Comparison of ENCODE assay signal across 8 cellular contexts in the genomic region with DNA sequence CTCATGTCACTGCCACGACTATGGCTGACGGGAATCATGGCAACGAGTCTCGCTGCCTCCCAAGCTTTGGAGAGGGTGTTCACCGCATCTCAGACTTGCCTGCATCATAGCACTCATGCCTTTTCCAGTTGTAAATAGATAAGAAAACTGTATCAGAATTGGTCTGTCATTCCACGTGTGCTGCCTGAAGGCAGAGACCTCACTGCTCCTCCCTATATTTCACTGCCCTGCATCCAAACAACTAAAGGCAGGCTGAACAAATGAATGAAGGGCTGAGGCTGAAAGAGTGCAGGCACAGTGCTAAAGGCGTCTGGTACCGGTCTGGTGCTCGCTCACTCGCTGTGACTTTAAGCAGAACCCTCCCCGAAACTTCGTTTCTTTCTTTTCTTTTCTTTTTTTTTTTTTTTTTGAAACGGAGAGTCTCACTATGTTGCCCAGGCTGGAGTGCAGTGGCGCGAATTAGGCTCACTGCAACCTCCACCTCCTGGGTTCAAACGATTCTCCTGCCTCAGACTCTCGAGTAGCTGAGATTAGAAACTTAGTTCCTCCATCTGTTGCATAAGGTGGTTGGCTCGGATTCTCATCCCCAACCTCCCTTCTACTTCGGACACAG. TPM values are rescaled to one million over a fixed set of nuclear protein-coding genes. Genes with fewer than 3 reads are reported as not detected.
DNase-seq lines count a peak whose midpoint lies in the region; ATAC-seq and TF ChIP-seq lines count a peak whose summit lies in the region.

No MANE protein-coding gene starts in this region.

- no peak for ATAC-seq in HG03565 (IDR thresholded peaks at IDR 0.05; ENCODE audit: unreplicated experiment)

- peaks cover 5% of the 10 kb centered on the region for H3K36me3 ChIP-seq in HUES6 (ENCODE audit: control insufficient read depth, insufficient read depth, low read length)
- no peaks in the 10 kb centered on the region for H3K36me3 ChIP-seq in breast epithelium
- H3K36me3 ChIP-seq in mesodermal cell (ENCODE audit: control insufficient read depth, insufficient read depth, low read length) = peaks cover 1% of the 10 kb centered on the region

- H3K4me3 ChIP-seq in HUES6 (ENCODE audit: low read depth, low read length) = peak overlapping the region; percentile 96
- peak overlapping the region; percentile 52 to 80 (median 79) for H3K4me3 ChIP-seq in breast epithelium
- peak overlapping the region; percentile 82 for H3K4me3 ChIP-seq in mesodermal cell (ENCODE audit: extremely low read depth, insufficient read depth, low read length, poor library complexity, severe bottlenecking)

- H3K9me3 ChIP-seq in HUES6 (ENCODE audit: control insufficient read depth, insufficient read depth, low read depth, low read length) (no peaks in the 10 kb centered on the region), breast epithelium (no peaks in the 10 kb centered on the region), mesodermal cell (ENCODE audit: control insufficient read depth, low read length) (no peaks in the 10 kb centered on the region)

- TF ChIP-seq POLR2A in breast epithelium (IDR thresholded peaks at IDR 0.05) = no peak

- H3K27me3 ChIP-seq in HUES6 (ENCODE audit: control insufficient read depth, insufficient read depth, low read length) (no peaks in the 10 kb centered on the region), breast epithelium (no peaks in the 10 kb centered on the region)

- WGBS in mesodermal cell (ENCODE audit: insufficient coverage in 2 of 2), 2 experiments = 17 to 20% methylated on average over 13 to 16 of the region's 19 CpGs

- intact Hi-C loops in breast epithelium (cut with DNase I; ENCODE audit: low total_unique reads) = no loop called here

- H3K9ac ChIP-seq in HUES6 (ENCODE audit: low read length) = peak overlapping the region; percentile 79

- H3K4me1 ChIP-seq in HUES6 (ENCODE audit: control insufficient read depth, insufficient read depth, low read length) (peaks cover 4% of the 10 kb centered on the region; the same call in 1 of the 2 replicates), breast epithelium (peaks cover 5 to 9% of the 10 kb centered on the region in 2 donors), mesodermal cell (ENCODE audit: control insufficient read depth, insufficient read depth, low read length, poor library complexity, severe bottlenecking) (no peaks in the 10 kb centered on the region)

- no peak overlapping the region for H3K27ac ChIP-seq in HUES6 (ENCODE audit: low read depth, low read length)
- peak overlapping the region; percentile 41 to 62 for H3K27ac ChIP-seq in breast epithelium
- H3K27ac ChIP-seq in mesodermal cell (ENCODE audit: low read depth, low read length, severe bottlenecking) = no peak overlapping the region

- no peak for TF ChIP-seq CTCF in breast epithelium (IDR thresholded peaks at IDR 0.05)

- DNase-seq in NCI-H748 (lab: John Stamatoyannopoulos, UW; ENCODE audit: unreplicated experiment) (peak; percentile 33), NCI-H748 treated with DMSO at 0.1 percent for 48 hours (lab: John Stamatoyannopoulos, UW) (no peak), breast epithelium (ENCODE audit: low spot score in 2 of 2) (no peak), NCI-H1105 treated with DMSO at 0.1 percent for 48 hours (lab: John Stamatoyannopoulos, UW) (no peak), T1000 (lab: John Stamatoyannopoulos, UW) (no peak)

RNA-seq across cellular contexts. Expression of a gene that starts 0.5 kb away (rescaled TPM):
- 10 to 100 TPM; 26.9 to 28.8 (median 28.8) TPM for total RNA-seq in breast epithelium
- 27.6 TPM for polyA plus RNA-seq in mesodermal cell (2013, experiment 1 of 2)
- polyA plus RNA-seq in mesodermal cell (2013, experiment 2 of 2) = 27.2 TPM

RNA-seq across cellular contexts. Expression of a gene that starts 25.3 kb away (rescaled TPM):
- total RNA-seq in breast epithelium = 10 to 100 TPM; 32.8 to 45.8 (median 33.4) TPM
- 32.6 TPM for polyA plus RNA-seq in mesodermal cell (2013, experiment 1 of 2)
- 24.7 TPM for polyA plus RNA-seq in mesodermal cell (2013, experiment 2 of 2)

RNA-seq across cellular contexts. Expression of a gene that starts 26.2 kb away (rescaled TPM):
- 100 to 1,000 TPM in 1 of 3 donors, 10 to 100 TPM in 2; 74.1 to 115 (median 77.1) TPM for total RNA-seq in breast epithelium
- polyA plus RNA-seq in mesodermal cell (2013, experiment 1 of 2) = 74.9 TPM
- 63.5 TPM for polyA plus RNA-seq in mesodermal cell (2013, experiment 2 of 2)

Comparison
In these comparisons a context has a peak if more than half of its experiments do, and no peak if none do; other contexts are left out.
1. H3K27ac ChIP-seq: peak in breast epithelium (2 of 2); none in HUES6 (single experiment) and mesodermal cell (single experiment).
2. Peak in every context shown above with its lines, with median percentiles within 50 percentile points of each other: H3K4me3 ChIP-seq.